In genomic region chr6:137217801-137218472, GRCh38 we compare ENCODE assay signal across 8 cellular contexts. TPM values are rescaled to one million over a fixed set of nuclear protein-coding genes. Genes with fewer than 3 reads are reported as not detected.
DNase-seq lines count a peak whose midpoint lies in the region; ATAC-seq and TF ChIP-seq lines count a peak whose summit lies in the region.

No MANE protein-coding gene starts in this region.

- peaks cover 6% of the 10 kb centered on the region for H3K36me3 Mint-ChIP-seq in activated naive CD4-positive, alpha-beta T cell treated with anti-CD3 and anti-CD28 coated beads for 36 hours (ENCODE audit: low read depth)
- H3K36me3 Mint-ChIP-seq in memory B cell = peaks cover 3% of the 10 kb centered on the region

- 10 to 18% methylated on average over 12 of the region's 12 CpGs for WGBS in upper lobe of left lung, 2 donors

- H3K4me1 Mint-ChIP-seq in activated naive CD4-positive, alpha-beta T cell treated with anti-CD3 and anti-CD28 coated beads for 36 hours (ENCODE audit: low read depth) = peaks cover 47% of the 10 kb centered on the region
- peaks cover 50% of the 10 kb centered on the region for H3K4me1 Mint-ChIP-seq in memory B cell

- DNase-seq in activated naive CD4-positive, alpha-beta T cell treated with anti-CD3 and anti-CD28 coated beads for 36 hours = no peak
- DNase-seq in activated naive CD4-positive, alpha-beta T cell treated with Interleukin-2 at 50 U/mL for 16 hours = no peak
- DNase-seq in Peyer's patch (peak in 2 of 3 donors; percentile 64 to 78), dorsolateral prefrontal cortex (peak in 1 of 10 donors; percentile 9), memory B cell (ENCODE audit: low spot score in 2 of 2) (peak; percentile 26 to 34), upper lobe of left lung (peak in 1 of 2 donors; percentile 86), activated gamma-delta T cell treated with Interleukin-2 at 50 U/mL for 16 hours (no peak)

- intact Hi-C loops in activated naive CD4-positive, alpha-beta T cell treated with anti-CD3 and anti-CD28 coated beads for 36 hours (cut with micrococcal nuclease) = loop anchor here (1.0 to 5.0 kb wide), 8 partner anchors 50 to 1721 kb away; partner anchors contain the start of genes AHI1, BCLAF1, PEX7 and SLC35D3
- intact Hi-C loops in dorsolateral prefrontal cortex (cut with DNase I) = loop anchor here in 1 of 2 donors (5.0 kb wide), 2 partner anchors 126 to 396 kb away; partner anchors contain the start of gene PEX7

- H3K36me3 ChIP-seq in Peyer's patch (no peaks in the 10 kb centered on the region), upper lobe of left lung (peaks cover 0 to 2% (median 0%) of the 10 kb centered on the region in 4 donors)

- ATAC-seq in memory B cell (ENCODE audit: low read depth) (peak; percentile 37), upper lobe of left lung (ENCODE audit: low FRiP score in 2 of 2) (peak; percentile 51 to 69), HG03520 (IDR thresholded peaks at IDR 0.05; ENCODE audit: unreplicated experiment) (no peak)

- no peaks in the 10 kb centered on the region for H3K9me3 ChIP-seq in Peyer's patch
- no peaks in the 10 kb centered on the region for H3K9me3 ChIP-seq in upper lobe of left lung

- H3K27me3 ChIP-seq in Peyer's patch = no peaks in the 10 kb centered on the region
- no peaks in the 10 kb centered on the region for H3K27me3 ChIP-seq in dorsolateral prefrontal cortex
- no peaks in the 10 kb centered on the region for H3K27me3 ChIP-seq in upper lobe of left lung

- TF ChIP-seq CTCF in Peyer's patch (IDR thresholded peaks at IDR 0.05) (no peak), dorsolateral prefrontal cortex (IDR thresholded peaks at IDR 0.05 in 54 of 56, conservative IDR thresholded peaks at IDR 0.05 in 2 of 56; ENCODE audit: low read depth in 1 of 56, partially characterized antibody in 56 of 56) (no peak), upper lobe of left lung (IDR thresholded peaks at IDR 0.05) (no peak)

- H3K4me1 ChIP-seq in Peyer's patch = peaks cover 0 to 46% (median 9%) of the 10 kb centered on the region in 4 donors
- peaks cover 60 to 82% (median 73%) of the 10 kb centered on the region in 4 donors for H3K4me1 ChIP-seq in upper lobe of left lung

- H3K27me3 Mint-ChIP-seq in activated naive CD4-positive, alpha-beta T cell treated with anti-CD3 and anti-CD28 coated beads for 36 hours (ENCODE audit: low read depth) = no peaks in the 10 kb centered on the region
- H3K27me3 Mint-ChIP-seq in memory B cell = no peaks in the 10 kb centered on the region

- no peaks in the 10 kb centered on the region for H3K9me3 Mint-ChIP-seq in activated naive CD4-positive, alpha-beta T cell treated with anti-CD3 and anti-CD28 coated beads for 36 hours
- no peaks in the 10 kb centered on the region for H3K9me3 Mint-ChIP-seq in memory B cell

- H3K4me3 ChIP-seq in Peyer's patch (peak overlapping the region; percentile 68 to 93 (median 84)), dorsolateral prefrontal cortex (peak overlapping the region; percentile 58 to 99 (median 93)), upper lobe of left lung (peak overlapping the region; percentile 72 to 81 (median 74))

- TF ChIP-seq POLR2A in Peyer's patch (IDR thresholded peaks at IDR 0.05) = peak; percentile 39 to 42
- peak in 2 of 4 donors; percentile 11 to 54 for TF ChIP-seq POLR2A in upper lobe of left lung (IDR thresholded peaks at IDR 0.05)

- peak overlapping the region; percentile 98 to 99 (median 99) for H3K27ac ChIP-seq in Peyer's patch
- peak overlapping the region in 53 of 59 donors; percentile 60 to 98 (median 95) for H3K27ac ChIP-seq in dorsolateral prefrontal cortex
- H3K27ac ChIP-seq in upper lobe of left lung = peak overlapping the region; percentile 97 to 100 (median 100)

- CTCF ChIA-PET in activated naive CD4-positive, alpha-beta T cell treated with anti-CD3 and anti-CD28 coated beads for 36 hours (lab: Charles Lee) = interaction anchor here (0.9 to 1.1 kb wide), 2 partner anchors 52 to 198 kb away, joined by 3 to 4 read pairs; no protein-coding TSS in a partner anchor

- peak overlapping the region; percentile 94 for H3K27ac Mint-ChIP-seq in activated naive CD4-positive, alpha-beta T cell treated with anti-CD3 and anti-CD28 coated beads for 36 hours
- peak overlapping the region; percentile 99 for H3K27ac Mint-ChIP-seq in memory B cell

- H3K4me3 Mint-ChIP-seq in activated naive CD4-positive, alpha-beta T cell treated with anti-CD3 and anti-CD28 coated beads for 36 hours = peak overlapping the region; percentile 93
- peak overlapping the region; percentile 99 for H3K4me3 Mint-ChIP-seq in memory B cell

- peak in 1 of 4 donors; percentile 2 for TF ChIP-seq EP300 in upper lobe of left lung (IDR thresholded peaks at IDR 0.05)

RNA-seq across cellular contexts. Expression of gene IFNGR1, which starts 1.2 kb away (rescaled TPM):
- 10 to 100 TPM; 25.5 to 26.4 TPM for total RNA-seq in activated naive CD4-positive, alpha-beta T cell treated with anti-CD3 and anti-CD28 coated beads for 36 hours
- total RNA-seq in Peyer's patch (100 to 1,000 TPM in 1 of 4 donors, 10 to 100 TPM in 3; 44.6 to 136 (median 75.6) TPM), dorsolateral prefrontal cortex (10 to 100 TPM; 27.5 to 68.4 (median 46.0) TPM), upper lobe of left lung (100 to 1,000 TPM in 5 of 6 donors, 10 to 100 TPM in 1; 94.0 to 216 (median 183) TPM)

RNA-seq across cellular contexts. Expression of gene IL22RA2, which starts 44.5 kb away (rescaled TPM):
- total RNA-seq in activated naive CD4-positive, alpha-beta T cell treated with anti-CD3 and anti-CD28 coated beads for 36 hours = not detected
- not detected for total RNA-seq in Peyer's patch
- total RNA-seq in dorsolateral prefrontal cortex = not detected
- not detected for total RNA-seq in upper lobe of left lung

Comparison
In these comparisons a context has a peak if more than half of its experiments do, and no peak if none do; other contexts are left out.
1. DNase-seq: peak in Peyer's patch (2 of 3) and memory B cell (2 of 2); none in activated naive CD4-positive, alpha-beta T cell treated with anti-CD3 and anti-CD28 coated beads for 36 hours (single experiment), activated naive CD4-positive, alpha-beta T cell treated with Interleukin-2 at 50 U/mL for 16 hours (single experiment) and activated gamma-delta T cell treated with Interleukin-2 at 50 U/mL for 16 hours (single experiment).
2. Peak in every context shown above with its lines, with median percentiles within 50 percentile points of each other: H3K27ac ChIP-seq and H3K4me3 ChIP-seq.